Comparison of ENCODE assay signal across 13 cellular contexts in genomic region chr12:123931686-123932321, GRCh38. TPM values are rescaled to one million over a fixed set of nuclear protein-coding genes. Genes with fewer than 3 reads are reported as not detected.
DNase-seq lines count a peak whose midpoint lies in the region; ATAC-seq and TF ChIP-seq lines count a peak whose summit lies in the region.
"Had no signal": no experiment of that assay in that cellular context is flagged by ENCODE, and none has a peak within 500 bp of the region (broad histone marks: within the 10 kb centered on the region; RNA-seq: fewer than 3 reads in every experiment).

No MANE protein-coding gene starts in this region.

- ATAC-seq in activated CD8-positive, alpha-beta T cell treated with anti-CD3 and anti-CD28 coated beads for 36 hours: peak; percentile 80
- peak; percentile 76 for ATAC-seq in central memory CD8-positive, alpha-beta T cell (replicated peaks; ENCODE audit: extremely low read depth, poor library complexity, severe bottlenecking)

- H3K9me3 ChIP-seq in thymus (ENCODE audit: control insufficient read depth) (no peaks in the 10 kb centered on the region), A673 (ENCODE audit: low read depth, low read length, poor library complexity, severe bottlenecking) (no peaks in the 10 kb centered on the region)
- H3K9me3 ChIP-seq: prostate gland, SK-N-SH had no signal

- 41% methylated on average over 14 of the region's 14 CpGs for WGBS in thymus

- intact Hi-C loops in activated CD8-positive, alpha-beta T cell treated with anti-CD3 and anti-CD28 coated beads for 36 hours (cut with micrococcal nuclease): no loop called here
- intact Hi-C loops in A673 (cut with micrococcal nuclease; ENCODE audit: unreplicated experiment): no loop called here

- H3K27me3 ChIP-seq in thymus (ENCODE audit: control insufficient read depth, insufficient read depth) (no peaks in the 10 kb centered on the region), A673 (replicated peaks; ENCODE audit: insufficient read depth, low read depth, low read length, poor library complexity) (no peaks in the 10 kb centered on the region), brain microvascular endothelial cell (replicated peaks) (no peaks in the 10 kb centered on the region)

- H3K36me3 ChIP-seq in thymus (ENCODE audit: control insufficient read depth, insufficient read depth) (peaks cover 4% of the 10 kb centered on the region), A673 (ENCODE audit: insufficient read depth, low read length, poor library complexity, severe bottlenecking) (no peaks in the 10 kb centered on the region), brain microvascular endothelial cell (replicated peaks) (no peaks in the 10 kb centered on the region)
- H3K36me3 ChIP-seq: prostate gland had no signal

- peak overlapping the region; percentile 50 for H3K27ac ChIP-seq in thymus (ENCODE audit: low read depth)
- no peak overlapping the region for H3K27ac ChIP-seq in A673 (ENCODE audit: low read depth, low read length, poor library complexity, severe bottlenecking)
- no peak overlapping the region for H3K27ac ChIP-seq in brain microvascular endothelial cell
- H3K27ac ChIP-seq: KMS-11, prostate gland had no signal

- H3K9me3 Mint-ChIP-seq in activated CD8-positive, alpha-beta T cell treated with anti-CD3 and anti-CD28 coated beads for 36 hours: no peaks in the 10 kb centered on the region
- H3K9me3 Mint-ChIP-seq in central memory CD8-positive, alpha-beta T cell: no peaks in the 10 kb centered on the region

- H3K4me1 Mint-ChIP-seq in activated CD8-positive, alpha-beta T cell treated with anti-CD3 and anti-CD28 coated beads for 36 hours (ENCODE audit: low read depth): peaks cover 17% of the 10 kb centered on the region
- H3K4me1 Mint-ChIP-seq in central memory CD8-positive, alpha-beta T cell: peaks cover 38% of the 10 kb centered on the region

- CTCF ChIA-PET in activated CD8-positive, alpha-beta T cell treated with anti-CD3 and anti-CD28 coated beads for 36 hours (lab: Charles Lee): no interaction called here
- CTCF ChIA-PET in A673 (lab: Charles Lee): interaction anchor here (0.7 kb wide), 1 partner anchor 111 kb away, joined by 4 read pairs; no protein-coding TSS in a partner anchor

- no peaks in the 10 kb centered on the region for H3K36me3 Mint-ChIP-seq in activated CD8-positive, alpha-beta T cell treated with anti-CD3 and anti-CD28 coated beads for 36 hours (ENCODE audit: low read depth)
- H3K36me3 Mint-ChIP-seq in central memory CD8-positive, alpha-beta T cell (ENCODE audit: insufficient read depth): peaks cover 2% of the 10 kb centered on the region

- no peak for TF ChIP-seq CTCF in activated CD8-positive, alpha-beta T cell treated with anti-CD3 and anti-CD28 coated beads for 36 hours (IDR thresholded peaks at IDR 0.05)
- TF ChIP-seq CTCF in A673 (conservative IDR thresholded peaks at IDR 0.05; ENCODE audit: low read depth, low read length) (no peak), brain microvascular endothelial cell (IDR thresholded peaks at IDR 0.05; ENCODE audit: low read depth, low read length, missing control alignments) (no peak)

- H3K4me1 ChIP-seq in thymus (ENCODE audit: control insufficient read depth, insufficient read depth, low read length) (peaks cover 71% of the 10 kb centered on the region), A673 (ENCODE audit: insufficient read depth, low read length, poor library complexity, severe bottlenecking) (no peaks in the 10 kb centered on the region)
- H3K4me1 ChIP-seq: prostate gland had no signal

- in situ Hi-C loops in brain microvascular endothelial cell (cut with HindIII; ENCODE audit: low pct_ligation_motif_present, low sequenced_read_pairs): no loop called here

- peak; percentile 13 for DNase-seq in activated T-cell treated with anti-CD3 and anti-CD28 coated beads for 1 hour (ENCODE audit: low read depth)
- DNase-seq in activated T-cell treated with anti-CD3 and anti-CD28 coated beads for 4 hours: no peak
- peak; percentile 61 for DNase-seq in activated CD8-positive, alpha-beta T cell treated with anti-CD3 and anti-CD28 coated beads for 36 hours
- peak in 1 of 2 donors; percentile 22 for DNase-seq in central memory CD8-positive, alpha-beta T cell (ENCODE audit: low spot score in 2 of 2)
- DNase-seq in A673 (ENCODE audit: low spot score): no peak
- no peak for DNase-seq in brain microvascular endothelial cell
- no peak for DNase-seq in ecto neural progenitor cell (ENCODE audit: low spot score)
- DNase-seq: activated gamma-delta T cell, NCI-H1930, SK-N-SH had no signal

- POLR2A ChIA-PET in activated CD8-positive, alpha-beta T cell treated with anti-CD3 and anti-CD28 coated beads for 36 hours (lab: Charles Lee): interaction anchor here (0.9 kb wide), 1 partner anchor 237 kb away, joined by 3 read pairs; no protein-coding TSS in a partner anchor
- POLR2A ChIA-PET in A673 (lab: Charles Lee; ENCODE audit: low non-redundant PET): no interaction called here

- H3K4me3 ChIP-seq in thymus (ENCODE audit: low read length) (peak overlapping the region; percentile 24), A673 (ENCODE audit: low read depth, low read length, poor library complexity, severe bottlenecking) (no peak overlapping the region), brain microvascular endothelial cell (ENCODE audit: low read depth, low read length) (no peak overlapping the region)
- H3K4me3 ChIP-seq: prostate gland had no signal

- H3K27ac Mint-ChIP-seq in activated CD8-positive, alpha-beta T cell treated with anti-CD3 and anti-CD28 coated beads for 36 hours: no peak overlapping the region
- H3K27ac Mint-ChIP-seq in central memory CD8-positive, alpha-beta T cell (ENCODE audit: low read depth): no peak overlapping the region

- peaks cover 3% of the 10 kb centered on the region for H3K27me3 Mint-ChIP-seq in activated CD8-positive, alpha-beta T cell treated with anti-CD3 and anti-CD28 coated beads for 36 hours
- no peaks in the 10 kb centered on the region for H3K27me3 Mint-ChIP-seq in central memory CD8-positive, alpha-beta T cell

- BruUV-seq in A673 (replicated peaks; lab: Mats Ljungman, UMichigan): no TSS peak

- peak overlapping the region; percentile 0 for H3K4me3 Mint-ChIP-seq in activated CD8-positive, alpha-beta T cell treated with anti-CD3 and anti-CD28 coated beads for 36 hours
- no peak overlapping the region for H3K4me3 Mint-ChIP-seq in central memory CD8-positive, alpha-beta T cell

RNA-seq across cellular contexts. Expression of gene CCDC92, which starts 40.8 kb away (rescaled TPM):
- total RNA-seq in activated CD8-positive, alpha-beta T cell treated with anti-CD3 and anti-CD28 coated beads for 36 hours: 1 to 10 TPM; 4.0 to 6.2 TPM
- 34.4 TPM for polyA plus RNA-seq in thymus
- 28.7 and 37.5 TPM in 2 replicates for total RNA-seq in A673 (2021)

RNA-seq across cellular contexts. Expression of gene ZNF664, which starts 41.2 kb away (rescaled TPM):
- 10 to 100 TPM; 52.9 to 53.4 TPM for total RNA-seq in activated CD8-positive, alpha-beta T cell treated with anti-CD3 and anti-CD28 coated beads for 36 hours
- polyA plus RNA-seq in thymus: 36.0 TPM
- 135 and 144 TPM in 2 replicates for total RNA-seq in A673 (2021)

Comparison
In these comparisons a context has a peak if more than half of its experiments do, and no peak if none do; other contexts are left out.
1. DNase-seq: peak in activated T-cell treated with anti-CD3 and anti-CD28 coated beads for 1 hour (single experiment) and activated CD8-positive, alpha-beta T cell treated with anti-CD3 and anti-CD28 coated beads for 36 hours (single experiment); none in activated T-cell treated with anti-CD3 and anti-CD28 coated beads for 4 hours (single experiment), A673 (single experiment), brain microvascular endothelial cell (single experiment) and ecto neural progenitor cell (single experiment).